In the genomic region with DNA sequence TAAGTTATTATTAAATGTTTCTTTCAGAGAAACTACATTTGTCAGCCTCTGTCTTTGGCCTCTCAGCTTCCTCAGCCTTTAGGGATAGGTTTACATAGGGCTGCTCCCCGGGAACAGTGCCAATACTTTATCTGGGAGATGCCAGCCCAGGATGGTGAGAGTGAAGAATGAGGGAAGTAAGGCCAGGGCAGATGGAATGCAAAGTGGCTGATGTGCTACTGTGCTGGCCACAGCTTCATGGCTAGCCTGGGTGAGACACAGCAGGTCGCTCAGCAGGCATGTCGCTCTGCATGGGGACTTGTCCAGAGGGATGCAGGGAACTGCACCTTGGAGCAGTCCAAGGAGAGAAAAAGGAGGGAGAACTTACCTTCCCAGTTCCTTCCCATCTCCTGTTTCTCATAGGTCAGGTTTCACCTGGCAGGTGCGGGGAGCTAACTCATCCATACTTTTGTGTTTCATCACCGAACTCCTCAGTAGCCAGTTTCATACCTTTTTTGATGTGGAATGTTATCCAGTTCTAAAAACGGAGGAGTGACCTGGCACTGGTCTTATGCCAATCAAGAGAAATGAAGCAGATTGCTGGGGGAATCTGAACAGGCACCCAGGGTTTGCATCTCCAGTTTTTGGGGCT, we compare ENCODE assay signal across 13 cellular contexts. TPM values are rescaled to one million over a fixed set of nuclear protein-coding genes. Genes with fewer than 3 reads are reported as not detected.
A peak's percentile ranks its signal among the peaks of the same experiment; 100 is the strongest.
DNase-seq lines count a peak whose midpoint lies in the region; ATAC-seq and TF ChIP-seq lines count a peak whose summit lies in the region.
"Had no signal": no experiment of that assay in that cellular context is flagged by ENCODE, and none has a peak within 500 bp of the region (broad histone marks: within the 10 kb centered on the region; RNA-seq: fewer than 3 reads in every experiment).

No MANE protein-coding gene starts in this region.

- H3K4me1 ChIP-seq in mammary epithelial cell (ENCODE audit: insufficient read depth, low read length), result peaks cover 59% of the 10 kb centered on the region
- H3K4me1 ChIP-seq in breast epithelium, result no peaks in the 10 kb centered on the region
- H3K4me1 ChIP-seq in SJSA1 (replicated peaks), result peaks cover 54% of the 10 kb centered on the region
- peaks cover 49% of the 10 kb centered on the region for H3K4me1 ChIP-seq in foreskin keratinocyte

- dilution Hi-C loops in mammary epithelial cell (cut with HindIII; ENCODE audit: low sequenced_read_pairs), result no loop called here

- TF ChIP-seq CTCF in mammary epithelial cell (conservative IDR thresholded peaks at IDR 0.05 in 1 of 2, IDR thresholded peaks at IDR 0.05 in 1 of 2; ENCODE audit: extremely low read depth in 1 of 2, insufficient read depth in 1 of 2, low read depth in 1 of 2, low read length in 2 of 2) (no peak), breast epithelium (IDR thresholded peaks at IDR 0.05) (no peak), foreskin keratinocyte (conservative IDR thresholded peaks at IDR 0.05) (no peak)

- CTCF ChIA-PET in mammary epithelial cell (lab: Charles Lee; ENCODE audit: low non-redundant PET), result interaction anchor here (0.6 kb wide), 1 partner anchor 549 kb away, joined by 3 read pairs; no protein-coding TSS in a partner anchor

- H3K79me2 ChIP-seq in mammary epithelial cell (ENCODE audit: insufficient read depth, low read length), result no peaks in the 10 kb centered on the region

- intact Hi-C loops in mammary epithelial cell (cut with micrococcal nuclease) (loop anchor here (1.0 kb wide), 1 partner anchor 31 kb away; no protein-coding TSS in a partner anchor), breast epithelium (cut with DNase I; ENCODE audit: low total_unique reads) (no loop called here)

- H3K4me1 Mint-ChIP-seq in stimulated activated naive CD8-positive, alpha-beta T cell treated with anti-CD3 and anti-CD28 coated beads, Interleukin-15, amount 100 ng/mL, for 72 hours, result peaks cover 33% of the 10 kb centered on the region
- H3K4me1 Mint-ChIP-seq: memory B cell had no signal

- peak overlapping the region; percentile 33 to 49 for H3K4me3 Mint-ChIP-seq in stimulated activated naive CD8-positive, alpha-beta T cell treated with anti-CD3 and anti-CD28 coated beads, Interleukin-15, amount 100 ng/mL, for 72 hours
- H3K4me3 Mint-ChIP-seq: memory B cell had no signal

- H3K27me3 Mint-ChIP-seq in stimulated activated naive CD8-positive, alpha-beta T cell treated with anti-CD3 and anti-CD28 coated beads, Interleukin-15, amount 100 ng/mL, for 72 hours, result peaks cover 27% of the 10 kb centered on the region

- peak overlapping the region; percentile 7 for H3K4me2 ChIP-seq in mammary epithelial cell (ENCODE audit: insufficient read depth, low read depth, low read length)

- in situ Hi-C loops in mammary epithelial cell (cut with MboI; ENCODE audit: low sequenced_read_pairs in 2 of 2), result no loop called here

- H3K4me3 ChIP-seq in mammary epithelial cell (replicated peaks in 1 of 3; ENCODE audit: insufficient read depth in 1 of 3, low read depth in 2 of 3, low read length in 3 of 3) (no peak overlapping the region), breast epithelium (no peak overlapping the region), SJSA1 (no peak overlapping the region)
- H3K4me3 ChIP-seq: tibial nerve had no signal

- H4K20me1 ChIP-seq in mammary epithelial cell (ENCODE audit: insufficient read depth, low read length), result no peaks in the 10 kb centered on the region

- H3K36me3 ChIP-seq in mammary epithelial cell (ENCODE audit: insufficient read depth, low read length) (no peaks in the 10 kb centered on the region), breast epithelium (no peaks in the 10 kb centered on the region), SJSA1 (no peaks in the 10 kb centered on the region)
- H3K36me3 ChIP-seq: tibial nerve had no signal

- peak; percentile 59 for ATAC-seq in foreskin keratinocyte
- no peak for ATAC-seq in stimulated activated naive CD8-positive, alpha-beta T cell treated with anti-CD3 and anti-CD28 coated beads, Interleukin-15, amount 100 ng/mL, for 72 hours
- ATAC-seq in GM19324 (IDR thresholded peaks at IDR 0.05; ENCODE audit: low FRiP score, unreplicated experiment), result no peak

- H3K9me3 ChIP-seq in mammary epithelial cell (replicated peaks; ENCODE audit: insufficient read depth, low read length) (peaks cover 4% of the 10 kb centered on the region), breast epithelium (no peaks in the 10 kb centered on the region), SJSA1 (replicated peaks) (no peaks in the 10 kb centered on the region)
- H3K9me3 ChIP-seq: tibial nerve had no signal

- no TSS peak for BruUV-seq in mammary epithelial cell (replicated peaks; lab: Mats Ljungman, UMichigan)

- TF ChIP-seq POLR2A in breast epithelium (IDR thresholded peaks at IDR 0.05), result no peak

- H3K9me3 Mint-ChIP-seq in stimulated activated naive CD8-positive, alpha-beta T cell treated with anti-CD3 and anti-CD28 coated beads, Interleukin-15, amount 100 ng/mL, for 72 hours, result peaks cover 10 to 12% of the 10 kb centered on the region in 2 donors
- H3K9me3 Mint-ChIP-seq: memory B cell had no signal

- no peaks in the 10 kb centered on the region for H3K27me3 ChIP-seq in mammary epithelial cell (ENCODE audit: insufficient read depth, low read length)
- H3K27me3 ChIP-seq in breast epithelium, result no peaks in the 10 kb centered on the region
- H3K27me3 ChIP-seq in SJSA1 (replicated peaks), result no peaks in the 10 kb centered on the region
- H3K27me3 ChIP-seq in foreskin keratinocyte, result no peaks in the 10 kb centered on the region
- H3K27me3 ChIP-seq: tibial nerve had no signal

- H3K27ac ChIP-seq in mammary epithelial cell (ENCODE audit: insufficient read depth, low read depth, low read length) (peak overlapping the region; percentile 73), breast epithelium (no peak overlapping the region), SJSA1 (peak overlapping the region; percentile 42), foreskin keratinocyte (peak overlapping the region; percentile 70)
- H3K27ac ChIP-seq: tibial nerve had no signal

- DNase-seq in mammary epithelial cell (peak; percentile 82), breast epithelium (ENCODE audit: low spot score in 2 of 2) (no peak), SJSA1 (ENCODE audit: low read depth in 1 of 2, low spot score in 2 of 2) (no peak), foreskin keratinocyte (peak; percentile 74 to 88), NCI-H1694 treated with DMSO at 0.1 percent for 48 hours (lab: John Stamatoyannopoulos, UW) (no peak)
- DNase-seq in stimulated activated naive CD8-positive, alpha-beta T cell treated with anti-CD3 and anti-CD28 coated beads, Interleukin-15, amount 100 ng/mL, for 72 hours, result no peak
- no peak for DNase-seq in central memory CD4-positive, alpha-beta T cell
- DNase-seq: activated CD4-positive, alpha-beta T cell treated with anti-CD3 and anti-CD28 coated beads, Interleukin-2, amount 50 U/mL, for 1 hour; effector memory CD4-positive, alpha-beta T cell; NCI-H2171 treated with DMSO at 0.1 percent for 48 hours had no signal

- H2AFZ ChIP-seq in mammary epithelial cell (ENCODE audit: low read depth, low read length), result peak overlapping the region; percentile 10

- H3K9ac ChIP-seq in mammary epithelial cell (ENCODE audit: insufficient read depth, low read length), result no peak overlapping the region

- H3K27ac Mint-ChIP-seq in stimulated activated naive CD8-positive, alpha-beta T cell treated with anti-CD3 and anti-CD28 coated beads, Interleukin-15, amount 100 ng/mL, for 72 hours, result no peak overlapping the region
- H3K27ac Mint-ChIP-seq: memory B cell had no signal

- 12% methylated on average over 6 of the region's 6 CpGs for WGBS in mammary epithelial cell (ENCODE audit: low coverage, missing lambda C conversion rate)

RNA-seq across cellular contexts. Expression of a gene that starts 30.9 kb away (rescaled TPM):
- total RNA-seq in mammary epithelial cell (10 to 100 TPM in 1 of 2 donors, 1 to 10 TPM in 1; 3.8 to 22.8 TPM), breast epithelium (10 to 100 TPM in 2 of 3 donors, 1 to 10 TPM in 1; 7.7 to 17.4 (median 11.5) TPM), foreskin keratinocyte (17.2 and 23.6 TPM in 2 replicates)
- polyA plus RNA-seq in mammary epithelial cell (9.0 TPM), foreskin keratinocyte (15.2 and 19.7 TPM in 2 replicates)
- polyA minus RNA-seq in mammary epithelial cell, result 31.5 TPM
- total RNA-seq in SJSA1 (2014; rRNA removed; shearing (Covaris generic)), result 21.8 and 22.7 TPM in 2 replicates

Comparison
In these comparisons a context has a peak if more than half of its experiments do, and no peak if none do; other contexts are left out.
1. DNase-seq: peak in mammary epithelial cell (single experiment) and foreskin keratinocyte (2 of 2); none in breast epithelium (0 of 2), SJSA1 (0 of 2), stimulated activated naive CD8-positive, alpha-beta T cell treated with anti-CD3 and anti-CD28 coated beads, Interleukin-15, amount 100 ng/mL, for 72 hours (0 of 2), NCI-H1694 treated with DMSO at 0.1 percent for 48 hours (single experiment) and central memory CD4-positive, alpha-beta T cell (single experiment).
2. H3K27ac ChIP-seq: peak in mammary epithelial cell (single experiment), SJSA1 (single experiment) and foreskin keratinocyte (single experiment); none in breast epithelium (0 of 2).